Comparison of ENCODE assay signal across 9 cellular contexts in genomic region chrX:42615161-42615563, GRCh38.
A peak's percentile ranks its signal among the peaks of the same experiment; 100 is the strongest.
DNase-seq lines count a peak whose midpoint lies in the region.
"Had no signal": no experiment of that assay in that cellular context is flagged by ENCODE, and none has a peak within 500 bp of the region (broad histone marks: within the 10 kb centered on the region; RNA-seq: fewer than 3 reads in every experiment).

No MANE protein-coding gene starts in this region.

- no CpG with 5 or more reads among the region's 1 CpG for WGBS in trophoblast cell (ENCODE audit: extremely low coverage, insufficient coverage, insufficient read length)

- no peaks in the 10 kb centered on the region for H3K79me1 ChIP-seq in trophoblast cell (ENCODE audit: low read length)

- no peaks in the 10 kb centered on the region for H3K79me2 ChIP-seq in trophoblast cell (ENCODE audit: control insufficient read depth, insufficient read depth, low read length, poor library complexity)

- no peaks in the 10 kb centered on the region for H3K36me3 Mint-ChIP-seq in activated T-cell treated with anti-CD3 and anti-CD28 coated beads, Interleukin-2, amount 50 U/mL, for 24 hours (ENCODE audit: low read depth)
- H3K36me3 Mint-ChIP-seq in activated CD4-positive, alpha-beta memory T cell treated with anti-CD3 and anti-CD28 coated beads, Interleukin-2, amount 10 ng/mL, durations not matched to agents 7 days and 5 days (ENCODE audit: low read depth): no peaks in the 10 kb centered on the region
- H3K36me3 Mint-ChIP-seq: CD8-positive, alpha-beta T cell had no signal

- no peak overlapping the region for H3K9ac ChIP-seq in trophoblast cell (ENCODE audit: low read length)

- peaks cover 22% of the 10 kb centered on the region for H3K4me1 Mint-ChIP-seq in activated T-cell treated with anti-CD3 and anti-CD28 coated beads, Interleukin-2, amount 50 U/mL, for 24 hours (ENCODE audit: low read depth)
- H3K4me1 Mint-ChIP-seq in activated CD4-positive, alpha-beta memory T cell treated with anti-CD3 and anti-CD28 coated beads, Interleukin-2, amount 10 ng/mL, durations not matched to agents 7 days and 5 days: peaks cover 6% of the 10 kb centered on the region

- CTCF ChIA-PET in activated CD4-positive, alpha-beta memory T cell treated with anti-CD3 and anti-CD28 coated beads, Interleukin-2, amount 10 ng/mL, durations not matched to agents 7 days and 5 days (lab: Charles Lee): no interaction called here

- peak overlapping the region; percentile 54 for H4K12ac ChIP-seq in trophoblast cell (ENCODE audit: low read depth, low read length)

- H3K9me3 ChIP-seq in trophoblast cell (ENCODE audit: insufficient read depth, low read depth, low read length): no peaks in the 10 kb centered on the region

- H3K4me1 ChIP-seq in trophoblast cell (ENCODE audit: control insufficient read depth in 1 of 2, insufficient read depth in 2 of 2, low read length in 2 of 2): no peaks in the 10 kb centered on the region

- H3K23ac ChIP-seq in trophoblast cell (ENCODE audit: low read length): no peak overlapping the region

- H2AK5ac ChIP-seq in trophoblast cell (ENCODE audit: low read length): no peak overlapping the region

- no peak overlapping the region for H3K27ac ChIP-seq in trophoblast cell (ENCODE audit: low read depth, low read length)

- H3K9me3 Mint-ChIP-seq in activated T-cell treated with anti-CD3 and anti-CD28 coated beads, Interleukin-2, amount 50 U/mL, for 24 hours: no peaks in the 10 kb centered on the region
- H3K9me3 Mint-ChIP-seq in activated CD4-positive, alpha-beta memory T cell treated with anti-CD3 and anti-CD28 coated beads, Interleukin-2, amount 10 ng/mL, durations not matched to agents 7 days and 5 days: no peaks in the 10 kb centered on the region
- H3K9me3 Mint-ChIP-seq: CD8-positive, alpha-beta T cell had no signal

- no peaks in the 10 kb centered on the region for H3K36me3 ChIP-seq in trophoblast cell (ENCODE audit: control insufficient read depth in 1 of 2, insufficient read depth in 2 of 2, low read length in 2 of 2)

- no peak overlapping the region for H2BK5ac ChIP-seq in trophoblast cell (ENCODE audit: low read depth, low read length, poor library complexity)

- no peak overlapping the region for H3K4me2 ChIP-seq in trophoblast cell (ENCODE audit: low read length)

- H3K18ac ChIP-seq in trophoblast cell (ENCODE audit: low read length): no peak overlapping the region

- H4K8ac ChIP-seq in trophoblast cell (ENCODE audit: low read depth, low read length): no peak overlapping the region

- no peak overlapping the region for H3K14ac ChIP-seq in trophoblast cell (ENCODE audit: low read length)

- H2AFZ ChIP-seq in trophoblast cell (ENCODE audit: insufficient read depth, low read length, poor library complexity): no peak overlapping the region

- peaks cover 16% of the 10 kb centered on the region for H3K27me3 Mint-ChIP-seq in activated T-cell treated with anti-CD3 and anti-CD28 coated beads, Interleukin-2, amount 50 U/mL, for 24 hours
- no peaks in the 10 kb centered on the region for H3K27me3 Mint-ChIP-seq in activated CD4-positive, alpha-beta memory T cell treated with anti-CD3 and anti-CD28 coated beads, Interleukin-2, amount 10 ng/mL, durations not matched to agents 7 days and 5 days

- H4K91ac ChIP-seq in trophoblast cell (ENCODE audit: low read depth, low read length): peak overlapping the region; percentile 6

- no peaks in the 10 kb centered on the region for H3K27me3 ChIP-seq in trophoblast cell (ENCODE audit: insufficient read depth, low read length)

- peak; percentile 31 for DNase-seq in activated T-cell treated with anti-CD3 and anti-CD28 coated beads, Interleukin-2, amount 50 U/mL, for 24 hours
- DNase-seq in activated T-cell treated with anti-CD3 and anti-CD28 coated beads for 4 hours (no peak), HT1080 (ENCODE audit: low read depth) (peak; percentile 44), trophoblast cell (no peak), NCI-H774 (lab: John Stamatoyannopoulos, UW) (no peak), amygdala (lab: John Stamatoyannopoulos, UW) (no peak), 8988T (no peak)
- peak; percentile 14 for DNase-seq in activated CD4-positive, alpha-beta memory T cell treated with anti-CD3 and anti-CD28 coated beads, Interleukin-2, amount 10 ng/mL, durations not matched to agents 7 days and 5 days

- no peak overlapping the region for H3K4me3 Mint-ChIP-seq in activated T-cell treated with anti-CD3 and anti-CD28 coated beads, Interleukin-2, amount 50 U/mL, for 24 hours
- H3K4me3 Mint-ChIP-seq in activated CD4-positive, alpha-beta memory T cell treated with anti-CD3 and anti-CD28 coated beads, Interleukin-2, amount 10 ng/mL, durations not matched to agents 7 days and 5 days: no peak overlapping the region
- H3K4me3 Mint-ChIP-seq: CD8-positive, alpha-beta T cell had no signal

- no peak overlapping the region for H3K4me3 ChIP-seq in trophoblast cell (ENCODE audit: low read depth, low read length)

- no peak overlapping the region for H2BK120ac ChIP-seq in trophoblast cell (ENCODE audit: insufficient read depth, low read length, poor library complexity)

- no peak overlapping the region for H3K27ac Mint-ChIP-seq in activated T-cell treated with anti-CD3 and anti-CD28 coated beads, Interleukin-2, amount 50 U/mL, for 24 hours
- no peak overlapping the region for H3K27ac Mint-ChIP-seq in activated CD4-positive, alpha-beta memory T cell treated with anti-CD3 and anti-CD28 coated beads, Interleukin-2, amount 10 ng/mL, durations not matched to agents 7 days and 5 days
- H3K27ac Mint-ChIP-seq: CD8-positive, alpha-beta T cell had no signal

- no peak overlapping the region for H3K4ac ChIP-seq in trophoblast cell (ENCODE audit: low read depth, low read length)

- POLR2A ChIA-PET in activated CD4-positive, alpha-beta memory T cell treated with anti-CD3 and anti-CD28 coated beads, Interleukin-2, amount 10 ng/mL, durations not matched to agents 7 days and 5 days (lab: Charles Lee): no interaction called here

- no peak overlapping the region for H2BK12ac ChIP-seq in trophoblast cell (ENCODE audit: low read length)

Comparison
In these comparisons a context has a peak if more than half of its experiments do, and no peak if none do; other contexts are left out.
1. DNase-seq: peak in activated T-cell treated with anti-CD3 and anti-CD28 coated beads, Interleukin-2, amount 50 U/mL, for 24 hours (single experiment), HT1080 (single experiment) and activated CD4-positive, alpha-beta memory T cell treated with anti-CD3 and anti-CD28 coated beads, Interleukin-2, amount 10 ng/mL, durations not matched to agents 7 days and 5 days (single experiment); none in activated T-cell treated with anti-CD3 and anti-CD28 coated beads for 4 hours (single experiment), trophoblast cell (0 of 2), NCI-H774 (single experiment), amygdala (0 of 56) and 8988T (single experiment).